Comparison of ENCODE assay signal across 17 cellular contexts in the genomic region with DNA sequence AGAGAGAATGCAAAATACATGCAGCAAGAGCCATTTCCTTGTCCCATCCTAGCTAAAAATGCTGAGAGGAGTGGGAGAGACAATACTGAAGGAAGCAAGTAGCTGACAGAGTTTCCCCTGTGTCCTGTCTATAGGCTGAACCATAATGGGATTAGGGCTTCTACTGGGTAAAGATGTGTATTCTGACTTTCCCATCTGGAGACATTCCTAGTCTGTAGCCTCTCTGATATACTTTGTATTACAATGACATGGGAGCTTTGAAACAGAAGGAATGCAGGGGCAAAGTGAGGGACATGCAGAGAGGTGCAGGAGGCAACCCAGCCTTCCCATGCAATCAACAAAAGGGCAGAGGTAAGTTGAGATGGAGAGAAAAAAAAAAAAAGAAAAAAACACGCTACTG. TPM values are rescaled to one million over a fixed set of nuclear protein-coding genes. Genes with fewer than 3 reads are reported as not detected.
DNase-seq lines count a peak whose midpoint lies in the region; ATAC-seq and TF ChIP-seq lines count a peak whose summit lies in the region.
"Had no signal": no experiment of that assay in that cellular context is flagged by ENCODE, and none has a peak within 500 bp of the region (broad histone marks: within the 10 kb centered on the region; RNA-seq: fewer than 3 reads in every experiment).

No MANE protein-coding gene starts in this region.

- H3K4me3 ChIP-seq in NT2/D1 (ENCODE audit: insufficient read length, low read depth) (no peak overlapping the region), neuronal stem cell (ENCODE audit: low read length in 2 of 2) (no peak overlapping the region), right lobe of liver (no peak overlapping the region)
- H3K4me3 ChIP-seq: SK-N-MC had no signal

- H2BK5ac ChIP-seq in H9 (ENCODE audit: insufficient read length, low read length) (no peak overlapping the region), neuronal stem cell (ENCODE audit: low read length) (no peak overlapping the region)

- no peak overlapping the region for H2BK20ac ChIP-seq in H9 (ENCODE audit: low read depth, low read length, poor library complexity, severe bottlenecking)

- H2AK5ac ChIP-seq in H9 (ENCODE audit: insufficient read length, low read length) (no peak overlapping the region), neuronal stem cell (ENCODE audit: low read depth, low read length) (no peak overlapping the region)

- TF ChIP-seq CTCF in H9 (conservative IDR thresholded peaks at IDR 0.05) (no peak), right lobe of liver (IDR thresholded peaks at IDR 0.05) (no peak)

- H3K4ac ChIP-seq in H9 (ENCODE audit: low read depth, low read length) (no peak overlapping the region; the same call in 1 of the 2 replicates), neuronal stem cell (ENCODE audit: low read length) (no peak overlapping the region)

- H3K79me2 ChIP-seq in H9 (ENCODE audit: insufficient read depth, low read length) = no peaks in the 10 kb centered on the region

- peak; percentile 88 for DNase-seq in H9
- DNase-seq in NT2/D1 (ENCODE audit: low read depth, low spot score) = peak; percentile 74
- peak; percentile 93 for DNase-seq in iPS DF 4.7 (ENCODE audit: extremely low read depth, low spot score)
- no peak for DNase-seq in neuronal stem cell (ENCODE audit: low spot score)
- no peak for DNase-seq in AG20443 (ENCODE audit: low spot score)
- no peak for DNase-seq in right lobe of liver
- no peak for DNase-seq in activated CD4-positive, alpha-beta T cell treated with anti-CD3 and anti-CD28 coated beads, Interleukin-2, amount 50 U/mL, for 4 hours
- DNase-seq: AML-193, NCI-H1105 treated with DMSO at 0.1 percent for 48 hours, NCI-H1694, NCI-H2081 treated with DMSO at 0.1 percent for 48 hours, NCI-H510A, NCI-H748 treated with DMSO at 0.1 percent for 48 hours, SHP77 had no signal

- peaks cover 9% of the 10 kb centered on the region; the same call in 1 of the 2 replicates for H3K4me1 ChIP-seq in H9 (ENCODE audit: insufficient read depth, low read length)
- no peaks in the 10 kb centered on the region for H3K4me1 ChIP-seq in NT2/D1 (ENCODE audit: insufficient read depth, insufficient read length)
- peaks cover 5 to 10% of the 10 kb centered on the region in 2 donors for H3K4me1 ChIP-seq in neuronal stem cell (ENCODE audit: control insufficient read depth in 2 of 2, insufficient read depth in 1 of 2, low read depth in 1 of 2, low read length in 2 of 2)
- H3K4me1 ChIP-seq in right lobe of liver = no peaks in the 10 kb centered on the region

- H3K27me3 ChIP-seq in H9 (ENCODE audit: insufficient read depth, low read length) = no peaks in the 10 kb centered on the region
- H3K27me3 ChIP-seq in NT2/D1 (ENCODE audit: insufficient read depth, insufficient read length) = no peaks in the 10 kb centered on the region
- H3K27me3 ChIP-seq in neuronal stem cell (ENCODE audit: control insufficient read depth in 3 of 3, insufficient read depth in 3 of 3, low read depth in 1 of 3, low read length in 3 of 3) = no peaks in the 10 kb centered on the region
- no peaks in the 10 kb centered on the region for H3K27me3 ChIP-seq in right lobe of liver

- H3K27ac ChIP-seq in H9 (ENCODE audit: insufficient read length, low read depth, low read length) (peak overlapping the region; percentile 85), neuronal stem cell (replicated peaks; ENCODE audit: low read length) (no peak overlapping the region), right lobe of liver (no peak overlapping the region)
- H3K27ac ChIP-seq: C4-2B, HL-60, SK-N-MC had no signal

- peaks cover 32 to 42% of the 10 kb centered on the region in 2 experiments for H3K4me1 Mint-ChIP-seq in H9

- no peak overlapping the region for H4K91ac ChIP-seq in H9 (ENCODE audit: insufficient read length, low read depth, low read length)
- no peak overlapping the region for H4K91ac ChIP-seq in neuronal stem cell (ENCODE audit: low read depth, low read length, poor library complexity)

- H4K20me1 ChIP-seq in H9 (ENCODE audit: control insufficient read depth, insufficient read depth, insufficient read length) = no peaks in the 10 kb centered on the region

- H3K27ac Mint-ChIP-seq in H9 = peak overlapping the region; percentile 71 to 93 (median 90)

- H2AFZ ChIP-seq in H9 (ENCODE audit: low read length) (no peak overlapping the region), neuronal stem cell (ENCODE audit: low read length) (peak overlapping the region; percentile 57)

- H3K23ac ChIP-seq in H9 (ENCODE audit: insufficient read length, low read depth, low read length) (no peak overlapping the region), neuronal stem cell (ENCODE audit: low read depth, low read length, poor library complexity) (no peak overlapping the region)

- H3K79me1 ChIP-seq in H9 (ENCODE audit: insufficient read depth, low read depth, low read length, poor library complexity, severe bottlenecking) (no peaks in the 10 kb centered on the region), neuronal stem cell (ENCODE audit: low read depth, low read length) (no peaks in the 10 kb centered on the region)

- no peaks in the 10 kb centered on the region for H3K23me2 ChIP-seq in H9 (ENCODE audit: insufficient read length, low read depth, low read length, poor library complexity, severe bottlenecking)

- H3T11ph ChIP-seq in H9 (ENCODE audit: low read length) = peak overlapping the region; percentile 19

- no peaks in the 10 kb centered on the region for H3K9me3 Mint-ChIP-seq in H9

- H2BK12ac ChIP-seq in H9 (ENCODE audit: insufficient read length, low read depth, low read length) (no peak overlapping the region), neuronal stem cell (ENCODE audit: low read length) (no peak overlapping the region)

- no peaks in the 10 kb centered on the region for H3K9me3 ChIP-seq in H9 (ENCODE audit: control insufficient read depth, low read depth, low read length)
- H3K9me3 ChIP-seq in NT2/D1 (ENCODE audit: insufficient read depth, low read length) = no peaks in the 10 kb centered on the region
- no peaks in the 10 kb centered on the region for H3K9me3 ChIP-seq in neuronal stem cell (replicated peaks in 1 of 2; ENCODE audit: control insufficient read depth in 2 of 2, insufficient read depth in 1 of 2, low read depth in 1 of 2, low read length in 2 of 2)
- no peaks in the 10 kb centered on the region for H3K9me3 ChIP-seq in right lobe of liver

- peak overlapping the region; percentile 38 for H3K4me2 ChIP-seq in H9 (ENCODE audit: insufficient read depth, insufficient read length, low read length)
- no peak overlapping the region for H3K4me2 ChIP-seq in neuronal stem cell (ENCODE audit: insufficient read depth, low read length, poor library complexity, severe bottlenecking)

- H2BK15ac ChIP-seq in H9 (ENCODE audit: low read depth, low read length) (no peak overlapping the region), neuronal stem cell (ENCODE audit: low read length) (no peak overlapping the region)

- H3K14ac ChIP-seq in H9 (ENCODE audit: insufficient read depth, low read length) = no peak overlapping the region
- H3K14ac ChIP-seq in neuronal stem cell (ENCODE audit: low read length) = no peak overlapping the region

- intact Hi-C loops in right lobe of liver (cut with DNase I) = no loop called here

- H3K9ac ChIP-seq in H9 (ENCODE audit: extremely low read depth, insufficient read length, low read length) (no peak overlapping the region), NT2/D1 (ENCODE audit: insufficient read length, low read depth) (no peak overlapping the region), neuronal stem cell (ENCODE audit: low read depth, low read length, poor library complexity) (no peak overlapping the region)

- H3K18ac ChIP-seq in H9 (ENCODE audit: insufficient read length, low read depth, low read length) = no peak overlapping the region
- no peak overlapping the region for H3K18ac ChIP-seq in neuronal stem cell (ENCODE audit: low read length)

- H3K36me3 ChIP-seq in NT2/D1 (ENCODE audit: insufficient read depth, insufficient read length, low read length) (no peaks in the 10 kb centered on the region), neuronal stem cell (replicated peaks in 1 of 2; ENCODE audit: control insufficient read depth in 2 of 2, insufficient read depth in 2 of 2, low read length in 2 of 2) (no peaks in the 10 kb centered on the region), right lobe of liver (no peaks in the 10 kb centered on the region)

- H3K56ac ChIP-seq in H9 (ENCODE audit: insufficient read length, low read depth, low read length) = no peak overlapping the region

- no peaks in the 10 kb centered on the region for H3K36me3 Mint-ChIP-seq in H9 (ENCODE audit: insufficient read depth in 1 of 3, low read depth in 3 of 3)

- H4K8ac ChIP-seq in H9 (replicated peaks; ENCODE audit: insufficient read length, low read depth, low read length) (no peak overlapping the region), neuronal stem cell (ENCODE audit: low read depth, low read length) (no peak overlapping the region)

- H3K4me3 Mint-ChIP-seq in H9 = peak overlapping the region; percentile 47 to 51

- ATAC-seq in right lobe of liver = no peak

- H2BK120ac ChIP-seq in H9 (ENCODE audit: low read depth, low read length, poor library complexity, severe bottlenecking) (no peak overlapping the region), neuronal stem cell (ENCODE audit: low read depth, low read length) (no peak overlapping the region)

- TF ChIP-seq POLR2A in right lobe of liver (IDR thresholded peaks at IDR 0.05) = no peak

- no peaks in the 10 kb centered on the region for H3K27me3 Mint-ChIP-seq in H9 (ENCODE audit: low read depth)

- no CpG with 5 or more reads among the region's 1 CpG for WGBS in H9 (ENCODE audit: extremely low coverage, insufficient read length, low lambda C conversion rate)
- no CpG with 5 or more reads among the region's 1 CpG for WGBS in neuronal stem cell (ENCODE audit: extremely low coverage in 2 of 2, insufficient read length in 2 of 2, insufficient replicate concordance in 1 of 2), 2 donors
- WGBS in right lobe of liver (ENCODE audit: insufficient coverage, low coverage, low lambda C conversion rate, missing lambda C conversion rate) = 80% methylated on average over 1 of the region's 1 CpG

- no peak overlapping the region for H4K5ac ChIP-seq in H9 (ENCODE audit: insufficient read length, low read depth, low read length)

RNA-seq across cellular contexts. Expression of a gene that starts 10.5 kb away (rescaled TPM):
- total RNA-seq in H9 (2021) (15.6 and 16.1 TPM in 2 replicates), right lobe of liver (10 to 100 TPM; 18.6 to 30.1 (median 20.2) TPM)
- 18.8 TPM for polyA plus RNA-seq in neuronal stem cell (2013, experiment 1 of 2)
- polyA plus RNA-seq in neuronal stem cell (2013, experiment 2 of 2) = 20.0 TPM

Comparison
In these comparisons a context has a peak if more than half of its experiments do, and no peak if none do; other contexts are left out.
1. DNase-seq: peak in H9 (single experiment), NT2/D1 (single experiment) and iPS DF 4.7 (single experiment); none in neuronal stem cell (single experiment), AG20443 (single experiment), right lobe of liver (0 of 3) and activated CD4-positive, alpha-beta T cell treated with anti-CD3 and anti-CD28 coated beads, Interleukin-2, amount 50 U/mL, for 4 hours (0 of 2).